11 cellular contexts compared by ENCODE assay signal in the genomic region with DNA sequence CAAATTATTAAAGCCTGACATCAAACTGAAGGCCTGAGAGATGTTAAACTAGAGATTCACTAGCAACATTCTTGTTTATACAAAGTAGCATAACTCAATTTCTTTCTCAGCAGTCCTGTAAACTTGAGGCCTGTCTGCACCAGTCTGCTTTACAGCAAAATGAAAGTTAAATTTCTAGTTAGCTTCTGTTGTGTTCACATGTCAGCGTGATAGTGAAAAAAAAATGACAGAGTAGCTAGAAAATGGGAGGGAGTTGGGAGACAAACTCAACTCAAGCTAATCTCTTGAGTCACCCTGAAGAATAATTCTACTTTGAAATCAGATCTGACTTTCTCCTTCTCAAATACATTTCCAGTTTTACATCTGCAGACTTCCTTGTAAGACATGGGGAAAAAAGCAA. TPM values are rescaled to one million over a fixed set of nuclear protein-coding genes. Genes with fewer than 3 reads are reported as not detected.
DNase-seq lines count a peak whose midpoint lies in the region; ATAC-seq and TF ChIP-seq lines count a peak whose summit lies in the region.
"Had no signal": no experiment of that assay in that cellular context is flagged by ENCODE, and none has a peak within 500 bp of the region (broad histone marks: within the 10 kb centered on the region; RNA-seq: fewer than 3 reads in every experiment).

No MANE protein-coding gene starts in this region.

- H3K36me3 ChIP-seq in sigmoid colon: peaks cover 0 to 3% (median 0%) of the 10 kb centered on the region in 4 donors

- TF ChIP-seq POLR2A in sigmoid colon (IDR thresholded peaks at IDR 0.05): no peak

- H3K9me3 ChIP-seq in sigmoid colon: no peaks in the 10 kb centered on the region

- H3K4me3 ChIP-seq in fibroblast of the aortic adventitia (ENCODE audit: low read depth, low read length) (no peak overlapping the region), sigmoid colon (no peak overlapping the region)

- ATAC-seq in SK-N-SH treated with all-trans-retinoic acid at 6 μM for 48 hours (peak; percentile 57), GM21367 (IDR thresholded peaks at IDR 0.05; ENCODE audit: unreplicated experiment) (no peak)
- ATAC-seq: left colon had no signal

- no peak for TF ChIP-seq CTCF in fibroblast of the aortic adventitia (IDR thresholded peaks at IDR 0.05; ENCODE audit: insufficient read depth, low read length)
- TF ChIP-seq CTCF in sigmoid colon (IDR thresholded peaks at IDR 0.05): no peak

- intact Hi-C loops in sigmoid colon (cut with DNase I): no loop called here

- peaks cover 0 to 74% (median 57%) of the 10 kb centered on the region in 4 donors for H3K4me1 ChIP-seq in sigmoid colon

- DNase-seq in EH (ENCODE audit: low read depth): peak; percentile 70
- DNase-seq in fibroblast of the aortic adventitia (ENCODE audit: low read depth): peak; percentile 70
- DNase-seq in sigmoid colon: no peak
- DNase-seq in activated CD8-positive, alpha-beta memory T cell treated with anti-CD3 and anti-CD28 coated beads for 24 hours: no peak
- DNase-seq in NCI-H2227 treated with DMSO at 0.1 percent for 48 hours (lab: John Stamatoyannopoulos, UW): no peak
- no peak for DNase-seq in COR-L47 (lab: John Stamatoyannopoulos, UW)
- DNase-seq: left colon; NCI-H2029; stimulated activated CD4-positive, alpha-beta T cell treated with anti-CD3 and anti-CD28 coated beads, Interleukin-1b, Interleukin-23, amount 100 ng/mL, for 48 hours had no signal

- TF ChIP-seq EP300 in sigmoid colon (IDR thresholded peaks at IDR 0.05): no peak

- H3K27me3 ChIP-seq in sigmoid colon: no peaks in the 10 kb centered on the region

- 35 to 62% methylated on average over 1 of the region's 1 CpG for WGBS in sigmoid colon, 2 donors

- peak overlapping the region; percentile 72 to 78 (median 72) for H3K27ac ChIP-seq in sigmoid colon

TF ChIP-seq in SK-N-SH treated with all-trans-retinoic acid at 6 μM for 48 hours, 23 proteins besides CTCF, POLR2A, EP300 and RAD21:
- TF ChIP-seq CSDC2 (CRISPR knock-in tag; IDR thresholded peaks at IDR 0.05) (no peak), ZNF565 (CRISPR knock-in tag; conservative IDR thresholded peaks at IDR 0.05; ENCODE audit: low read depth) (no peak), PATZ1 (CRISPR knock-in tag; IDR thresholded peaks at IDR 0.05; ENCODE audit: borderline replicate concordance) (no peak)

RNA-seq across cellular contexts. Expression of gene RBFOX2, which starts 6.5 kb away (rescaled TPM):
- total RNA-seq in fibroblast of the aortic adventitia (ENCODE audit: low replicate concordance): 85.8 and 187 TPM in 2 replicates
- total RNA-seq in sigmoid colon: 100 to 1,000 TPM; 138 to 164 (median 148) TPM
- 10 to 100 TPM; 11.6 to 32.4 (median 15.6) TPM for polyA plus RNA-seq in sigmoid colon

Comparison
In these comparisons a context has a peak if more than half of its experiments do, and no peak if none do; other contexts are left out.
1. DNase-seq: peak in EH (single experiment) and fibroblast of the aortic adventitia (single experiment); none in sigmoid colon (single experiment), activated CD8-positive, alpha-beta memory T cell treated with anti-CD3 and anti-CD28 coated beads for 24 hours (single experiment), NCI-H2227 treated with DMSO at 0.1 percent for 48 hours (single experiment) and COR-L47 (single experiment).